8 cellular contexts compared by ENCODE assay signal in the genomic region with DNA sequence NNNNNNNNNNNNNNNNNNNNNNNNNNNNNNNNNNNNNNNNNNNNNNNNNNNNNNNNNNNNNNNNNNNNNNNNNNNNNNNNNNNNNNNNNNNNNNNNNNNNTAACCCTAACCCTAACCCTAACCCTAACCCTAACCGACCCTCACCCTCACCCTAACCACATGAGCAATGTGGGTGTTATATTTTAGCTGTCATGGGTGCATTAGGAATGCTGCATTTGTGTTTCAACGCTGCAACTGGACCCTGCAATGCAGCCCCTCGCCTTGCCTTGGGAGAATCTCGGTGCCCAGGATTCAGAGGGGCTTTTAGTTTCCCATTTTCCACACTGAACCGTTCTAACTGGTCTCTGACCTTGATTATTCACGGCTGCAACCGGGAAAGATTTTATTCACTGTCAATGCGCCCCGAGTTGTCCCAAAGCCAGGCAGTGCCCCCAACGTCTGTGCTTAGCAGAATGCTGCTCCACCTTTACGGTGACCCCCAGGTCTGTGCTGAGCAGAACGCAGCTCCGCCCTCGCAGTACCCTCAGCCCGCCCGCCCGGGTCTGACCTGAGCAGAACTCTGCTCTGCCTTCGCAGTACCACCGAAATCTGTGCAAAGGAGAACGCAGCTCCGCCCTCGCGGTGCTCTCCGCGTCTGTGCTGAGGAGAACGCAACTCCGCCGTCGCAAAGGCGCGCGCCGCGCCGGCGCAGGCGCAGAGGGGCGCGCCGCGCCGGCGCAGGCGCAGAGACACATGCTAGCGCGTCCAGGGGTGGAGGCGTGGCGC. TPM values are rescaled to one million over a fixed set of nuclear protein-coding genes. Genes with fewer than 3 reads are reported as not detected.
DNase-seq lines count a peak whose midpoint lies in the region; ATAC-seq and TF ChIP-seq lines count a peak whose summit lies in the region.

No MANE protein-coding gene starts in this region.

- H3K14ac ChIP-seq in neuronal stem cell (ENCODE audit: low read length) = no peak overlapping the region

- WGBS in neuronal stem cell (ENCODE audit: extremely low coverage in 2 of 2, insufficient read length in 2 of 2, insufficient replicate concordance in 1 of 2), 2 donors = no CpG with 5 or more reads among the region's 48 CpGs

- H2AK5ac ChIP-seq in neuronal stem cell (ENCODE audit: low read depth, low read length) = no peak overlapping the region

- no peaks in the 10 kb centered on the region for H3K79me1 ChIP-seq in neuronal stem cell (ENCODE audit: low read depth, low read length)

- CTCF ChIA-PET in CD8-positive, alpha-beta memory T cell (lab: Charles Lee) = no interaction called here

- H3K4me3 Mint-ChIP-seq in CD8-positive, alpha-beta memory T cell = peak overlapping the region; percentile 24 to 84 (median 71)

- no peak overlapping the region for H3K23ac ChIP-seq in neuronal stem cell (ENCODE audit: low read depth, low read length, poor library complexity)

- H3K4me1 ChIP-seq in CD8-positive, alpha-beta memory T cell (ENCODE audit: insufficient read depth, low read length) = no peaks in the 10 kb centered on the region
- no peaks in the 10 kb centered on the region for H3K4me1 ChIP-seq in neuronal stem cell (ENCODE audit: control insufficient read depth in 2 of 2, insufficient read depth in 1 of 2, low read depth in 1 of 2, low read length in 2 of 2)

- H3K18ac ChIP-seq in neuronal stem cell (ENCODE audit: low read length) = no peak overlapping the region

- no peak overlapping the region for H3K27ac ChIP-seq in CD8-positive, alpha-beta memory T cell (ENCODE audit: low read depth, low read length)
- no peak overlapping the region for H3K27ac ChIP-seq in neuronal stem cell (replicated peaks; ENCODE audit: low read length)

- no peaks in the 10 kb centered on the region for H3K36me3 Mint-ChIP-seq in CD8-positive, alpha-beta memory T cell

- no peak for ATAC-seq in HG03159 (IDR thresholded peaks at IDR 0.05; ENCODE audit: unreplicated experiment)
- ATAC-seq in HG03521 (IDR thresholded peaks at IDR 0.05; ENCODE audit: unreplicated experiment) = no peak

- no peak overlapping the region for H4K8ac ChIP-seq in neuronal stem cell (ENCODE audit: low read depth, low read length)

- no peaks in the 10 kb centered on the region for H3K4me1 Mint-ChIP-seq in CD8-positive, alpha-beta memory T cell

- H3K9ac ChIP-seq in neuronal stem cell (ENCODE audit: low read depth, low read length, poor library complexity) = peak overlapping the region; percentile 21

- H2BK12ac ChIP-seq in neuronal stem cell (ENCODE audit: low read length) = no peak overlapping the region

- no peaks in the 10 kb centered on the region for H3K27me3 ChIP-seq in CD8-positive, alpha-beta memory T cell (ENCODE audit: insufficient read depth, low read length, poor library complexity, severe bottlenecking)
- H3K27me3 ChIP-seq in MG63 = no peaks in the 10 kb centered on the region
- no peaks in the 10 kb centered on the region for H3K27me3 ChIP-seq in neuronal stem cell (ENCODE audit: control insufficient read depth in 3 of 3, insufficient read depth in 3 of 3, low read depth in 1 of 3, low read length in 3 of 3)

- H2BK120ac ChIP-seq in neuronal stem cell (ENCODE audit: low read depth, low read length) = no peak overlapping the region

- POLR2A ChIA-PET in CD8-positive, alpha-beta memory T cell (lab: Charles Lee) = no interaction called here

- no peak overlapping the region for H2AFZ ChIP-seq in neuronal stem cell (ENCODE audit: low read length)

- H4K91ac ChIP-seq in neuronal stem cell (ENCODE audit: low read depth, low read length, poor library complexity) = no peak overlapping the region

- H3K27me3 Mint-ChIP-seq in CD8-positive, alpha-beta memory T cell = no peaks in the 10 kb centered on the region

- no peaks in the 10 kb centered on the region for H3K9me3 Mint-ChIP-seq in CD8-positive, alpha-beta memory T cell

- H3K4me2 ChIP-seq in neuronal stem cell (ENCODE audit: insufficient read depth, low read length, poor library complexity, severe bottlenecking) = no peak overlapping the region

- no peak overlapping the region for H2BK5ac ChIP-seq in neuronal stem cell (ENCODE audit: low read length)

- H2BK15ac ChIP-seq in neuronal stem cell (ENCODE audit: low read length) = no peak overlapping the region

- H3K27ac Mint-ChIP-seq in CD8-positive, alpha-beta memory T cell = peak overlapping the region in 3 of 8 donors; percentile 54 to 66 (median 56)

- no peaks in the 10 kb centered on the region for H3K36me3 ChIP-seq in CD8-positive, alpha-beta memory T cell (ENCODE audit: insufficient read depth, low read length)
- no peaks in the 10 kb centered on the region for H3K36me3 ChIP-seq in MG63
- no peaks in the 10 kb centered on the region for H3K36me3 ChIP-seq in neuronal stem cell (replicated peaks in 1 of 2; ENCODE audit: control insufficient read depth in 2 of 2, insufficient read depth in 2 of 2, low read length in 2 of 2)

- no peak overlapping the region for H3K4me3 ChIP-seq in CD8-positive, alpha-beta memory T cell (ENCODE audit: low read length)
- H3K4me3 ChIP-seq in MG63 (no peak overlapping the region), cardiac fibroblast (replicated peaks in 1 of 2; ENCODE audit: low read depth in 2 of 2, low read length in 2 of 2) (peak overlapping the region; percentile 25 to 41), neuronal stem cell (ENCODE audit: low read length in 2 of 2) (peak overlapping the region in 1 of 2 donors; percentile 43)

- H3K4ac ChIP-seq in neuronal stem cell (ENCODE audit: low read length) = no peak overlapping the region

- no peaks in the 10 kb centered on the region for H3K9me3 ChIP-seq in CD8-positive, alpha-beta memory T cell (ENCODE audit: low read length)
- H3K9me3 ChIP-seq in MG63 = peaks cover 2% of the 10 kb centered on the region; the same call in 1 of the 2 replicates
- no peaks in the 10 kb centered on the region for H3K9me3 ChIP-seq in neuronal stem cell (replicated peaks in 1 of 2; ENCODE audit: control insufficient read depth in 2 of 2, insufficient read depth in 1 of 2, low read depth in 1 of 2, low read length in 2 of 2)

- no peak for TF ChIP-seq CTCF in cardiac fibroblast (IDR thresholded peaks at IDR 0.05; ENCODE audit: low read depth, low read length)

- DNase-seq in CD8-positive, alpha-beta memory T cell = peak in 1 of 5 donors; percentile 11
- DNase-seq in MG63 = peak; percentile 25
- DNase-seq in cardiac fibroblast (ENCODE audit: low read depth in 2 of 2) = no peak
- no peak for DNase-seq in neuronal stem cell (ENCODE audit: low spot score)
- no peak for DNase-seq in NCI-H345 (lab: John Stamatoyannopoulos, UW)
- no peak for DNase-seq in 8988T

RNA-seq across cellular contexts. Expression of a gene that starts 43.3 kb away (rescaled TPM):
- total RNA-seq in CD8-positive, alpha-beta memory T cell = 10 to 100 TPM; 63.6 to 63.9 TPM
- polyA plus RNA-seq in CD8-positive, alpha-beta memory T cell = 35.1 TPM
- 16.4 and 25.5 TPM in 2 replicates for total RNA-seq in MG63 (2014; rRNA removed; shearing (Covaris generic); ENCODE audit: low replicate concordance)
- polyA plus RNA-seq in neuronal stem cell (2013, experiment 1 of 2) = 26.4 TPM
- 26.4 TPM for polyA plus RNA-seq in neuronal stem cell (2013, experiment 2 of 2)

RNA-seq across cellular contexts. Expression of a gene that starts 43.5 kb away (rescaled TPM):
- 100 to 1,000 TPM; 108 to 110 TPM for total RNA-seq in CD8-positive, alpha-beta memory T cell
- 16.3 TPM for polyA plus RNA-seq in CD8-positive, alpha-beta memory T cell
- total RNA-seq in MG63 (2014; rRNA removed; shearing (Covaris generic); ENCODE audit: low replicate concordance) = 33.1 and 87.8 TPM in 2 replicates
- polyA plus RNA-seq in neuronal stem cell (2013, experiment 1 of 2) = 41.3 TPM
- polyA plus RNA-seq in neuronal stem cell (2013, experiment 2 of 2) = 39.6 TPM

Comparison
In these comparisons a context has a peak if more than half of its experiments do, and no peak if none do; other contexts are left out.
1. H3K4me3 ChIP-seq: peak in cardiac fibroblast (2 of 2); none in CD8-positive, alpha-beta memory T cell (single experiment) and MG63 (single experiment).